In genomic region chr7:29370531-29371314, GRCh38 we compare ENCODE assay signal across 11 cellular contexts.
DNase-seq lines count a peak whose midpoint lies in the region; ATAC-seq and TF ChIP-seq lines count a peak whose summit lies in the region.
"Had no signal": no experiment of that assay in that cellular context is flagged by ENCODE, and none has a peak within 500 bp of the region (broad histone marks: within the 10 kb centered on the region; RNA-seq: fewer than 3 reads in every experiment).

No MANE protein-coding gene starts in this region.

- no peaks in the 10 kb centered on the region for H3K4me1 Mint-ChIP-seq in stimulated activated naive CD8-positive, alpha-beta T cell treated with anti-CD3 and anti-CD28 coated beads, Interleukin-15, amount 100 ng/mL, for 72 hours
- H3K4me1 Mint-ChIP-seq: IgD-negative memory B cell had no signal

- ATAC-seq in left lung (peak; percentile 77), HG02970 (IDR thresholded peaks at IDR 0.05; ENCODE audit: low FRiP score, unreplicated experiment) (no peak), HG03196 (IDR thresholded peaks at IDR 0.05; ENCODE audit: unreplicated experiment) (no peak)
- ATAC-seq in stimulated activated naive CD8-positive, alpha-beta T cell treated with anti-CD3 and anti-CD28 coated beads, Interleukin-15, amount 100 ng/mL, for 72 hours: no peak

- intact Hi-C loops in left lung (cut with DNase I): no loop called here

- no peaks in the 10 kb centered on the region for H3K79me2 ChIP-seq in ACC112 (ENCODE audit: control insufficient read depth, insufficient read depth, low read length, unreplicated experiment)

- H3K4me3 ChIP-seq in ACC112 (ENCODE audit: low read depth, low read length) (no peak overlapping the region), choroid plexus epithelial cell (ENCODE audit: low read depth, low read length) (no peak overlapping the region), left lung (no peak overlapping the region)

- peak overlapping the region; percentile 40 for H2AFZ ChIP-seq in ACC112 (ENCODE audit: low read length, unreplicated experiment)

- H3K9me3 ChIP-seq in left lung: no peaks in the 10 kb centered on the region

- H3K4me1 ChIP-seq in ACC112 (ENCODE audit: control insufficient read depth, insufficient read depth, low read length, unreplicated experiment) (peaks cover 30% of the 10 kb centered on the region), left lung (no peaks in the 10 kb centered on the region)

- no peaks in the 10 kb centered on the region for H3K9me3 Mint-ChIP-seq in stimulated activated naive CD8-positive, alpha-beta T cell treated with anti-CD3 and anti-CD28 coated beads, Interleukin-15, amount 100 ng/mL, for 72 hours
- H3K9me3 Mint-ChIP-seq: IgD-negative memory B cell had no signal

- no peaks in the 10 kb centered on the region for H3K36me3 ChIP-seq in ACC112 (ENCODE audit: insufficient read depth, low read length)
- no peaks in the 10 kb centered on the region for H3K36me3 ChIP-seq in left lung

- H3K27me3 Mint-ChIP-seq in stimulated activated naive CD8-positive, alpha-beta T cell treated with anti-CD3 and anti-CD28 coated beads, Interleukin-15, amount 100 ng/mL, for 72 hours: no peaks in the 10 kb centered on the region
- H3K27me3 Mint-ChIP-seq: IgD-negative memory B cell had no signal

- no peak overlapping the region for H3K4me3 Mint-ChIP-seq in stimulated activated naive CD8-positive, alpha-beta T cell treated with anti-CD3 and anti-CD28 coated beads, Interleukin-15, amount 100 ng/mL, for 72 hours
- H3K4me3 Mint-ChIP-seq: IgD-negative memory B cell had no signal

- no peak overlapping the region for H3K27ac Mint-ChIP-seq in stimulated activated naive CD8-positive, alpha-beta T cell treated with anti-CD3 and anti-CD28 coated beads, Interleukin-15, amount 100 ng/mL, for 72 hours
- H3K27ac Mint-ChIP-seq: IgD-negative memory B cell had no signal

- H3K27ac ChIP-seq in ACC112 (ENCODE audit: low read depth, low read length) (no peak overlapping the region), left lung (no peak overlapping the region)
- H3K27ac ChIP-seq: C4-2B had no signal

- no peak for TF ChIP-seq CTCF in choroid plexus epithelial cell (conservative IDR thresholded peaks at IDR 0.05; ENCODE audit: low read depth, low read length)
- no peak for TF ChIP-seq CTCF in left lung (IDR thresholded peaks at IDR 0.05)

- DNase-seq in M059J (ENCODE audit: low read depth): peak; percentile 25
- DNase-seq in choroid plexus epithelial cell (ENCODE audit: low read depth): peak; percentile 18
- DNase-seq in left lung: no peak
- no peak for DNase-seq in amygdala (lab: John Stamatoyannopoulos, UW)
- no peak for DNase-seq in stimulated activated naive CD8-positive, alpha-beta T cell treated with anti-CD3 and anti-CD28 coated beads, Interleukin-15, amount 100 ng/mL, for 72 hours
- DNase-seq: NCI-H748 treated with DMSO at 0.1 percent for 48 hours had no signal

- H3K27me3 ChIP-seq in ACC112 (ENCODE audit: insufficient read depth, low read length): no peaks in the 10 kb centered on the region
- H3K27me3 ChIP-seq in left lung: no peaks in the 10 kb centered on the region

Comparison
In these comparisons a context has a peak if more than half of its experiments do, and no peak if none do; other contexts are left out.
1. DNase-seq: peak in M059J (single experiment) and choroid plexus epithelial cell (single experiment); none in left lung (0 of 2), amygdala (0 of 56) and stimulated activated naive CD8-positive, alpha-beta T cell treated with anti-CD3 and anti-CD28 coated beads, Interleukin-15, amount 100 ng/mL, for 72 hours (0 of 2).